In genomic region chr15:82828064-82828463, GRCh38 we compare ENCODE assay signal across 26 cellular contexts. TPM values are rescaled to one million over a fixed set of nuclear protein-coding genes. Genes with fewer than 3 reads are reported as not detected.
DNase-seq lines count a peak whose midpoint lies in the region; ATAC-seq, FAIRE-seq and TF ChIP-seq lines count a peak whose summit lies in the region.
"Had no signal": no experiment of that assay in that cellular context is flagged by ENCODE, and none has a peak within 500 bp of the region (broad histone marks: within the 10 kb centered on the region; RNA-seq: fewer than 3 reads in every experiment).

No MANE protein-coding gene starts in this region.

- H3K4me1 ChIP-seq in A549 (peaks cover 25% of the 10 kb centered on the region), HepG2 (ENCODE audit: insufficient read depth, low read length) (peaks cover 24% of the 10 kb centered on the region), endodermal cell (ENCODE audit: control insufficient read depth, insufficient read depth, low read length) (no peaks in the 10 kb centered on the region), A673 (ENCODE audit: insufficient read depth, low read length, poor library complexity, severe bottlenecking) (peaks cover 9% of the 10 kb centered on the region)
- peaks cover 9% of the 10 kb centered on the region for H3K4me1 ChIP-seq in CD4-positive, alpha-beta memory T cell (ENCODE audit: insufficient read depth, low read length)
- H3K4me1 ChIP-seq: uterus had no signal

- no peak overlapping the region for H3K4me3 Mint-ChIP-seq in CD4-positive, alpha-beta memory T cell
- H3K4me3 Mint-ChIP-seq in chondrocyte (ENCODE audit: unreplicated experiment) = no peak overlapping the region
- no peak overlapping the region for H3K4me3 Mint-ChIP-seq in endodermal cell

- no peaks in the 10 kb centered on the region for H4K20me1 ChIP-seq in HepG2 (ENCODE audit: insufficient read depth, low read length)

- POLR2A ChIA-PET in A549 (lab: Yijun Ruan, JAX) (interaction anchor here (0.7 kb wide), 1 partner anchor 297 kb away, joined by 3 read pairs; no protein-coding TSS in a partner anchor), HepG2 (lab: Yijun Ruan, JAX) (interaction anchor here (2.2 kb wide), 1 partner anchor 29 kb away, joined by 6 read pairs; no protein-coding TSS in a partner anchor), A673 (lab: Charles Lee; ENCODE audit: low non-redundant PET) (no interaction called here)
- POLR2A ChIA-PET in CD4-positive, alpha-beta memory T cell (lab: Charles Lee; ENCODE audit: partially characterized antibody) = no interaction called here

- no peak for TF ChIP-seq EP300 in A549 (IDR thresholded peaks at IDR 0.05)
- no peak for TF ChIP-seq EP300 in HepG2 (IDR thresholded peaks at IDR 0.05; ENCODE audit: low read depth in 2 of 2, low read length in 2 of 2)
- no peak for TF ChIP-seq EP300 in HepG2 (CRISPR knock-in tag; IDR thresholded peaks at IDR 0.05; ENCODE audit: borderline replicate concordance)

- H2AFZ ChIP-seq in HepG2 (ENCODE audit: low read length) = no peak overlapping the region

- TF ChIP-seq POLR2A in A549 (IDR thresholded peaks at IDR 0.05; ENCODE audit: low read length) = no peak
- no peak for TF ChIP-seq POLR2A in HepG2 (IDR thresholded peaks at IDR 0.05; ENCODE audit: insufficient read depth in 1 of 2, low read depth in 2 of 2, low read length in 2 of 2)

- CTCF ChIA-PET in A549 (lab: Yijun Ruan, JAX) (interaction anchor here (0.5 to 1.4 kb wide), 2 partner anchors 172 to 1716 kb away, joined by 3 read pairs; no protein-coding TSS in a partner anchor), HepG2 (lab: Yijun Ruan, JAX; ENCODE audit: low intra/inter-chr PET ratio, low total read pairs) (no interaction called here), A673 (lab: Charles Lee) (no interaction called here)
- CTCF ChIA-PET in CD4-positive, alpha-beta memory T cell (lab: Charles Lee; ENCODE audit: partially characterized antibody) = no interaction called here

- TF ChIP-seq RAD21 in A549 (conservative IDR thresholded peaks at IDR 0.05 in 1 of 2, IDR thresholded peaks at IDR 0.05 in 1 of 2) (no peak), HepG2 (CRISPR knock-in tag; IDR thresholded peaks at IDR 0.05) (no peak)

- in situ Hi-C loops in HepG2 (cut with HindIII; ENCODE audit: extremely low pct_ligation_motif_present, low pct_unique_long_range_greater_than_20kb) = no loop called here

- no peak overlapping the region for H3K4me3 ChIP-seq in A549
- H3K4me3 ChIP-seq in CD4-positive, alpha-beta memory T cell (ENCODE audit: low read length in 2 of 2) = no peak overlapping the region
- no peak overlapping the region for H3K4me3 ChIP-seq in HepG2 (replicated peaks in 1 of 3; ENCODE audit: insufficient read depth in 1 of 3, low read depth in 2 of 3, low read length in 3 of 3)
- no peak overlapping the region for H3K4me3 ChIP-seq in endodermal cell (ENCODE audit: low read length)
- H3K4me3 ChIP-seq in A673 (ENCODE audit: low read depth, low read length, poor library complexity, severe bottlenecking) = no peak overlapping the region
- H3K4me3 ChIP-seq: GM12878, mucosa of descending colon, uterus had no signal

- H3K36me3 Mint-ChIP-seq in CD4-positive, alpha-beta memory T cell = peaks cover 65 to 77% of the 10 kb centered on the region in 2 donors
- H3K36me3 Mint-ChIP-seq in chondrocyte (ENCODE audit: low read depth) = peaks cover 40% of the 10 kb centered on the region
- peaks cover 60% of the 10 kb centered on the region for H3K36me3 Mint-ChIP-seq in endodermal cell (ENCODE audit: low read depth)

- BruUV-seq in HepG2 (replicated peaks; lab: Mats Ljungman, UMichigan) (no TSS peak), A673 (replicated peaks; lab: Mats Ljungman, UMichigan) (no TSS peak)

- H3K27ac ChIP-seq in A549 (no peak overlapping the region), HepG2 (ENCODE audit: extremely low read length, insufficient read depth, low read length) (no peak overlapping the region), endodermal cell (ENCODE audit: low read depth, low read length) (no peak overlapping the region), A673 (ENCODE audit: low read depth, low read length, poor library complexity, severe bottlenecking) (no peak overlapping the region)
- no peak overlapping the region for H3K27ac ChIP-seq in CD4-positive, alpha-beta memory T cell (ENCODE audit: low read depth, low read length)
- H3K27ac ChIP-seq: foreskin keratinocyte, neutrophil, uterus had no signal

- peaks cover 8 to 13% (median 9%) of the 10 kb centered on the region in 4 donors for H3K4me1 Mint-ChIP-seq in CD4-positive, alpha-beta memory T cell
- H3K4me1 Mint-ChIP-seq in chondrocyte (ENCODE audit: low read depth) = peaks cover 19% of the 10 kb centered on the region
- H3K4me1 Mint-ChIP-seq in endodermal cell = no peaks in the 10 kb centered on the region

- H3K9ac ChIP-seq in HepG2 (ENCODE audit: insufficient read depth, low read depth, low read length) (no peak overlapping the region), endodermal cell (ENCODE audit: extremely low read depth, low read length, poor library complexity, severe bottlenecking) (no peak overlapping the region)

- H3K9me3 ChIP-seq in A549 (no peaks in the 10 kb centered on the region), HepG2 (ENCODE audit: low read length) (no peaks in the 10 kb centered on the region), endodermal cell (ENCODE audit: control insufficient read depth, low read length) (no peaks in the 10 kb centered on the region), A673 (ENCODE audit: low read depth, low read length, poor library complexity, severe bottlenecking) (no peaks in the 10 kb centered on the region)
- H3K9me3 ChIP-seq in CD4-positive, alpha-beta memory T cell (ENCODE audit: control insufficient read depth in 1 of 2, low read length in 2 of 2) = no peaks in the 10 kb centered on the region
- H3K9me3 ChIP-seq: mucosa of descending colon, neutrophil, uterus had no signal

- TF ChIP-seq CTCF in A549 (IDR thresholded peaks at IDR 0.05) = no peak
- TF ChIP-seq CTCF in chondrocyte (IDR thresholded peaks at IDR 0.05) = no peak
- TF ChIP-seq CTCF in HepG2 (CRISPR knock-in tag; IDR thresholded peaks at IDR 0.05) = no peak
- TF ChIP-seq CTCF in endodermal cell (conservative IDR thresholded peaks at IDR 0.05) = no peak
- no peak for TF ChIP-seq CTCF in A673 (conservative IDR thresholded peaks at IDR 0.05; ENCODE audit: low read depth, low read length)

- H3K27me3 Mint-ChIP-seq in CD4-positive, alpha-beta memory T cell = no peaks in the 10 kb centered on the region
- no peaks in the 10 kb centered on the region for H3K27me3 Mint-ChIP-seq in chondrocyte (ENCODE audit: low read depth)
- no peaks in the 10 kb centered on the region for H3K27me3 Mint-ChIP-seq in endodermal cell (ENCODE audit: insufficient read depth)
- H3K27me3 Mint-ChIP-seq: central memory CD8-positive, alpha-beta T cell had no signal

- DNase-seq in A549 (ENCODE audit: low read depth in 1 of 2, low spot score in 1 of 2) = no peak
- no peak for DNase-seq in CD4-positive, alpha-beta memory T cell
- DNase-seq in chondrocyte (ENCODE audit: low spot score) = no peak
- DNase-seq in HepG2 (ENCODE audit: low spot score) = peak; percentile 60
- no peak for DNase-seq in DMS79 treated with DMSO at 0.1 percent for 48 hours (lab: John Stamatoyannopoulos, UW)
- DNase-seq in endodermal cell = no peak
- no peak for DNase-seq in A673 (ENCODE audit: low spot score)
- DNase-seq: activated CD4-positive, CD25-positive, alpha-beta regulatory T cell; activated effector memory CD4-positive, alpha-beta T cell treated with anti-CD3 and anti-CD28 coated beads, Interleukin-2, amount 50 U/mL, for 16 hours; amygdala; effector memory CD4-positive, alpha-beta T cell; foreskin keratinocyte; GDM1; left cardiac atrium; mucosa of descending colon; NCI-H1092 treated with DMSO at 0.1 percent for 48 hours; NCI-H69; SHP77 treated with DMSO at 0.1 percent for 48 hours; stimulated activated CD4-positive, alpha-beta T cell treated with anti-CD3 and anti-CD28 coated beads, Interleukin-1b, Interleukin-23, amount 100 ng/mL, for 48 hours; uterus had no signal

- ATAC-seq in A549 (peak in 1 of 2 experiments; percentile 31; a peak in 1 of 6 replicates), HepG2 (peak; percentile 90), HG02981 (IDR thresholded peaks at IDR 0.05; ENCODE audit: unreplicated experiment) (no peak)
- ATAC-seq: foreskin keratinocyte, GM12878, left cardiac atrium, mucosa of descending colon, sciatic nerve had no signal

- intact Hi-C loops in CD4-positive, alpha-beta memory T cell (cut with micrococcal nuclease) = no loop called here
- intact Hi-C loops in HepG2 (cut with micrococcal nuclease; ENCODE audit: unreplicated experiment) (no loop called here), A673 (cut with micrococcal nuclease; ENCODE audit: unreplicated experiment) (no loop called here)

- H3K36me3 ChIP-seq in CD4-positive, alpha-beta memory T cell (ENCODE audit: insufficient read depth, low read length) = peaks cover 81% of the 10 kb centered on the region
- H3K36me3 ChIP-seq in HepG2 (replicated peaks in 1 of 2; ENCODE audit: control insufficient read depth in 1 of 2, insufficient read depth in 2 of 2, low read length in 2 of 2) = peaks cover 14 to 73% of the 10 kb centered on the region in 2 experiments
- H3K36me3 ChIP-seq in endodermal cell (ENCODE audit: control insufficient read depth, insufficient read depth, low read length) = peaks cover 72% of the 10 kb centered on the region
- peaks cover 54% of the 10 kb centered on the region for H3K36me3 ChIP-seq in A673 (ENCODE audit: insufficient read depth, low read length, poor library complexity, severe bottlenecking)
- H3K36me3 ChIP-seq: uterus had no signal

- H3K27me3 ChIP-seq in CD4-positive, alpha-beta memory T cell (ENCODE audit: insufficient read depth, low read length) = no peaks in the 10 kb centered on the region
- H3K27me3 ChIP-seq in HepG2 (ENCODE audit: control insufficient read depth in 1 of 2, insufficient read depth in 2 of 2, low read length in 2 of 2) (no peaks in the 10 kb centered on the region), endodermal cell (ENCODE audit: control insufficient read depth, insufficient read depth, low read length, poor library complexity, severe bottlenecking) (no peaks in the 10 kb centered on the region), A673 (replicated peaks; ENCODE audit: insufficient read depth, low read depth, low read length, poor library complexity) (no peaks in the 10 kb centered on the region)
- H3K27me3 ChIP-seq: foreskin keratinocyte, neutrophil, uterus had no signal

- WGBS in A549 (ENCODE audit: missing lambda C conversion rate) = 53% methylated on average over 1 of the region's 1 CpG
- WGBS in HepG2 (ENCODE audit: low lambda C conversion rate) = 78% methylated on average over 1 of the region's 1 CpG
- WGBS in endodermal cell (ENCODE audit: insufficient coverage in 1 of 2, insufficient read length in 1 of 2), 2 experiments = 93 to 100% methylated on average over 1 of the region's 1 CpG

- 0 out of 3 replicates have a peak overlapping the region, but pooled peaks have one; percentile 3 for H3K4me2 ChIP-seq in A549
- H3K4me2 ChIP-seq in HepG2 (ENCODE audit: low read depth, low read length) = no peak overlapping the region

- no peaks in the 10 kb centered on the region for H3K79me2 ChIP-seq in HepG2 (ENCODE audit: insufficient read depth, low read length)

- no peaks in the 10 kb centered on the region for H3K9me3 Mint-ChIP-seq in CD4-positive, alpha-beta memory T cell
- H3K9me3 Mint-ChIP-seq in chondrocyte (ENCODE audit: low read depth) (no peaks in the 10 kb centered on the region), endodermal cell (no peaks in the 10 kb centered on the region)
- H3K9me3 Mint-ChIP-seq: central memory CD8-positive, alpha-beta T cell had no signal

- FAIRE-seq in A549 (lab: Jason Lieb, UNC) = no peak
- peak; percentile 76 for FAIRE-seq in HepG2 (lab: Jason Lieb, UNC)
- FAIRE-seq: GM12878 had no signal

- H3K27ac Mint-ChIP-seq in CD4-positive, alpha-beta memory T cell = peak overlapping the region in 4 of 7 donors; percentile 2 to 63 (median 36)
- H3K27ac Mint-ChIP-seq in chondrocyte (ENCODE audit: unreplicated experiment) = peak overlapping the region; percentile 22
- H3K27ac Mint-ChIP-seq in endodermal cell = no peak overlapping the region

RNA-seq across cellular contexts. Expression of gene WHAMM, which starts 18.6 kb away (rescaled TPM):
- polyA plus RNA-seq in A549 (2011; rRNA removed) (4.2 and 5.1 TPM in 2 replicates), A549 (2017; fragmentation: RNase III; extraction: RNeasy Plus Mini Kit Qiagen cat#74134 plus additional on column Dnase treatment) (5.5 to 5.9 TPM (median 5.6 TPM) in 3 replicates), HepG2 (2011; rRNA removed) (3.0 and 3.5 TPM in 2 replicates)
- 3.7 and 4.0 TPM in 2 replicates for polyA plus RNA-seq in A549 (2012; cell fraction: cytosol; rRNA removed)
- 5.0 and 5.7 TPM in 2 replicates for polyA plus RNA-seq in A549 (2012; cell fraction: nucleus; rRNA removed)
- polyA minus RNA-seq in A549 (2011; rRNA and poly(A)+ RNA removed) = 1.8 and 2.1 TPM in 2 replicates
- 10 to 100 TPM; 31.6 to 33.5 TPM for total RNA-seq in CD4-positive, alpha-beta memory T cell
- 1 to 10 TPM; 2.2 to 7.1 TPM for polyA plus RNA-seq in CD4-positive, alpha-beta memory T cell
- total RNA-seq in chondrocyte (6.4 to 10.0 TPM (median 9.1 TPM) in 3 replicates), HepG2 (2016; rRNA removed; fragmentation: Illumina TruSeq; extraction: Trizol) (2.7 and 2.9 TPM in 2 replicates), endodermal cell (1 to 10 TPM; 3.7 to 4.4 TPM), A673 (2021) (5.1 and 5.4 TPM in 2 replicates)
- total RNA-seq in HepG2 (2016; cell fraction: cytosol; rRNA removed; fragmentation: Illumina TruSeq; extraction: Trizol; ENCODE audit: low read depth) = 3.1 and 4.9 TPM in 2 replicates
- 2.6 and 3.0 TPM in 2 replicates for total RNA-seq in HepG2 (2016; cell fraction: insoluble cytoplasmic fraction; rRNA removed; fragmentation: Illumina TruSeq; extraction: Trizol)
- 2.5 and 2.6 TPM in 2 replicates for total RNA-seq in HepG2 (2016; cell fraction: membrane; rRNA removed; fragmentation: Illumina TruSeq; extraction: Trizol)
- 3.3 and 3.8 TPM in 2 replicates for total RNA-seq in HepG2 (2016; cell fraction: nucleus; rRNA removed; fragmentation: Illumina TruSeq; extraction: Trizol)
- 2.4 TPM in 2 replicates for polyA plus RNA-seq in HepG2 (2011; cell fraction: cytosol; rRNA removed)
- 3.2 and 3.8 TPM in 2 replicates for polyA plus RNA-seq in HepG2 (2011; cell fraction: nucleus; rRNA removed)
- polyA plus RNA-seq in HepG2 (2012) = 3.0 and 3.3 TPM in 2 replicates
- polyA plus RNA-seq in HepG2 (2016; cell fraction: cytosol; fragmentation: Illumina TruSeq; extraction: Trizol; ENCODE audit: low read depth) = 0.59 and 0.61 TPM in 2 replicates
- 4.2 and 4.9 TPM in 2 replicates for polyA plus RNA-seq in HepG2 (2016; cell fraction: insoluble cytoplasmic fraction; fragmentation: Illumina TruSeq; extraction: Trizol; ENCODE audit: low read depth)
- polyA plus RNA-seq in HepG2 (2016; cell fraction: membrane; fragmentation: Illumina TruSeq; extraction: Trizol; ENCODE audit: low read depth) = 2.1 and 2.3 TPM in 2 replicates
- 6.8 and 8.2 TPM in 2 replicates for polyA plus RNA-seq in HepG2 (2016; cell fraction: nucleus; fragmentation: Illumina TruSeq; extraction: Trizol; ENCODE audit: insufficient read depth, low read depth)
- 1.8 and 2.1 TPM in 2 replicates for polyA minus RNA-seq in HepG2 (2011; rRNA and poly(A)+ RNA removed; ENCODE audit: low replicate concordance)
- 1.5 and 1.6 TPM in 2 replicates for polyA minus RNA-seq in HepG2 (2011; cell fraction: cytosol; rRNA and poly(A)+ RNA removed)
- polyA minus RNA-seq in HepG2 (2011; cell fraction: nucleus; rRNA and poly(A)+ RNA removed) = 3.1 TPM in 2 replicates
- 3.3 TPM for polyA plus RNA-seq in endodermal cell (2013, experiment 1 of 2)
- polyA plus RNA-seq in endodermal cell (2013, experiment 2 of 2) = 4.1 TPM

RNA-seq across cellular contexts. Expression of gene FSD2, which starts 22.2 kb away (rescaled TPM):
- polyA plus RNA-seq in A549 (2011; rRNA removed) = not detected in 2 replicates
- not detected in 2 replicates for polyA plus RNA-seq in A549 (2012; cell fraction: cytosol; rRNA removed)
- polyA plus RNA-seq in A549 (2012; cell fraction: nucleus; rRNA removed) = not detected in 2 replicates
- 0.01 TPM in 1 of 3 replicates, not detected in the others for polyA plus RNA-seq in A549 (2017; fragmentation: RNase III; extraction: RNeasy Plus Mini Kit Qiagen cat#74134 plus additional on column Dnase treatment)
- polyA minus RNA-seq in A549 (2011; rRNA and poly(A)+ RNA removed) = not detected in 2 replicates
- not detected for total RNA-seq in CD4-positive, alpha-beta memory T cell
- polyA plus RNA-seq in CD4-positive, alpha-beta memory T cell = under 1 TPM; 0.08 to 0.11 TPM
- total RNA-seq in chondrocyte = not detected in 3 replicates
- total RNA-seq in HepG2 (2016; rRNA removed; fragmentation: Illumina TruSeq; extraction: Trizol) = not detected in 2 replicates
- total RNA-seq in HepG2 (2016; cell fraction: cytosol; rRNA removed; fragmentation: Illumina TruSeq; extraction: Trizol; ENCODE audit: low read depth) = not detected in 2 replicates
- total RNA-seq in HepG2 (2016; cell fraction: insoluble cytoplasmic fraction; rRNA removed; fragmentation: Illumina TruSeq; extraction: Trizol) = not detected in 2 replicates
- total RNA-seq in HepG2 (2016; cell fraction: membrane; rRNA removed; fragmentation: Illumina TruSeq; extraction: Trizol) = not detected in 2 replicates
- total RNA-seq in HepG2 (2016; cell fraction: nucleus; rRNA removed; fragmentation: Illumina TruSeq; extraction: Trizol) = not detected in 2 replicates
- polyA plus RNA-seq in HepG2 (2011; rRNA removed) = not detected in 2 replicates
- not detected in 2 replicates for polyA plus RNA-seq in HepG2 (2011; cell fraction: cytosol; rRNA removed)
- not detected in 2 replicates for polyA plus RNA-seq in HepG2 (2011; cell fraction: nucleus; rRNA removed)
- not detected in 2 replicates for polyA plus RNA-seq in HepG2 (2012)
- polyA plus RNA-seq in HepG2 (2016; cell fraction: cytosol; fragmentation: Illumina TruSeq; extraction: Trizol; ENCODE audit: low read depth) = not detected in 2 replicates
- polyA plus RNA-seq in HepG2 (2016; cell fraction: insoluble cytoplasmic fraction; fragmentation: Illumina TruSeq; extraction: Trizol; ENCODE audit: low read depth) = not detected in 2 replicates
- polyA plus RNA-seq in HepG2 (2016; cell fraction: membrane; fragmentation: Illumina TruSeq; extraction: Trizol; ENCODE audit: low read depth) = not detected in 2 replicates
- not detected in 2 replicates for polyA plus RNA-seq in HepG2 (2016; cell fraction: nucleus; fragmentation: Illumina TruSeq; extraction: Trizol; ENCODE audit: insufficient read depth, low read depth)
- not detected in 2 replicates for polyA minus RNA-seq in HepG2 (2011; rRNA and poly(A)+ RNA removed; ENCODE audit: low replicate concordance)
- not detected in 2 replicates for polyA minus RNA-seq in HepG2 (2011; cell fraction: cytosol; rRNA and poly(A)+ RNA removed)
- under 0.01 TPM in 1 of 2 replicates, not detected in the other for polyA minus RNA-seq in HepG2 (2011; cell fraction: nucleus; rRNA and poly(A)+ RNA removed)
- total RNA-seq in endodermal cell = not detected
- polyA plus RNA-seq in endodermal cell (2013, experiment 1 of 2) = not detected
- not detected for polyA plus RNA-seq in endodermal cell (2013, experiment 2 of 2)
- total RNA-seq in A673 (2021) = not detected in 2 replicates
- total RNA-seq: foreskin keratinocyte; mucosa of descending colon; sciatic nerve; T-helper 2 cell treated with Interferon-gamma antibody and Interleukin-4, amounts not matched to agents 100 ng/mL and 5 ng/mL, for 36 hours; uterus had no signal
- polyA plus RNA-seq: foreskin keratinocyte had no signal

Comparison
In these comparisons a context has a peak if more than half of its experiments do, and no peak if none do; other contexts are left out.
1. POLR2A ChIA-PET loops: an anchor here in A549 (0.7 kb wide) and HepG2 (2.2 kb wide); none called in CD4-positive, alpha-beta memory T cell and A673.
2. Of the 38 proteins assayed by ChIP-seq in both HepG2 and A549: peak only in HepG2: CEBPB and FOSL2; only in A549: none; in both: none; in neither: 36.